In the genomic region with DNA sequence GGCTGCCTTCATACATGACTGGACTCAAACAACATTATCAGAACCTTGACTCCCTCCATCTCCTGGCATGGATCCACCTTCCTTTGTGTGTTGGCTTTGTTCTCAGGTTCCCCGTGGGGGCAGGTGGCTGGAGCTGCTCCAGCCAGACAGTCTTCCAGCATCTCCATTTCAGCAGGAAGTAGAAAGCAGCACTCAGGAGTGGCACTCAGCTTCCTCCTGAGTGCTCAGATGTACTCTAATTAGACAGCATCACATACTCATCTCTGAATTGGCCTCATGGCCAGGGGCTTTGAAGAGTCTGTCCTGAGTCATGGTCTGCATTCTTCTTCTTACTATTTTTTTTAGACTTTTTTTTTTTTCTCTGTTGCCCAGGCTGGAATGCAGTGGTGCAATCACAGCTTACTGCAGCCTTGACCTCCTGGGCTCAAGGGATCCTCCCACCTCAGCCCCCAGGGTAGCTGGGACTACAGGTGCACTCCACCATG, we compare ENCODE assay signal across 10 cellular contexts. TPM values are rescaled to one million over a fixed set of nuclear protein-coding genes. Genes with fewer than 3 reads are reported as not detected.
A peak's percentile ranks its signal among the peaks of the same experiment; 100 is the strongest.
DNase-seq lines count a peak whose midpoint lies in the region; ATAC-seq and TF ChIP-seq lines count a peak whose summit lies in the region.
"Had no signal": no experiment of that assay in that cellular context is flagged by ENCODE, and none has a peak within 500 bp of the region (broad histone marks: within the 10 kb centered on the region; RNA-seq: fewer than 3 reads in every experiment).

No MANE protein-coding gene starts in this region.

- peaks cover 8% of the 10 kb centered on the region for H3K9me3 Mint-ChIP-seq in activated T-cell treated with anti-CD3 and anti-CD28 coated beads, Interleukin-2, amount 50 U/mL, for 24 hours
- no peaks in the 10 kb centered on the region for H3K9me3 Mint-ChIP-seq in stimulated activated effector memory CD8-positive, alpha-beta T cell treated with anti-CD3 and anti-CD28 coated beads, Interleukin-12 subunit alpha, Interleukin-12 subunit beta, amount 100 ng/mL, for 72 hours

- POLR2A ChIA-PET in GM10248 (lab: Yijun Ruan, JAX) = no interaction called here

- no peak for TF ChIP-seq CTCF in GM10248 (IDR thresholded peaks at IDR 0.05; ENCODE audit: control extremely low read depth, extremely low read depth, low read depth, missing control alignments)

- H3K4me1 Mint-ChIP-seq in activated T-cell treated with anti-CD3 and anti-CD28 coated beads, Interleukin-2, amount 50 U/mL, for 24 hours (ENCODE audit: low read depth) = peaks cover 24% of the 10 kb centered on the region
- H3K4me1 Mint-ChIP-seq in stimulated activated effector memory CD8-positive, alpha-beta T cell treated with anti-CD3 and anti-CD28 coated beads, Interleukin-12 subunit alpha, Interleukin-12 subunit beta, amount 100 ng/mL, for 72 hours = peaks cover 21% of the 10 kb centered on the region

- H3K36me3 Mint-ChIP-seq in activated T-cell treated with anti-CD3 and anti-CD28 coated beads, Interleukin-2, amount 50 U/mL, for 24 hours (ENCODE audit: low read depth) = no peaks in the 10 kb centered on the region
- H3K36me3 Mint-ChIP-seq in stimulated activated effector memory CD8-positive, alpha-beta T cell treated with anti-CD3 and anti-CD28 coated beads, Interleukin-12 subunit alpha, Interleukin-12 subunit beta, amount 100 ng/mL, for 72 hours = no peaks in the 10 kb centered on the region
- H3K36me3 Mint-ChIP-seq: CD14-positive monocyte had no signal

- CTCF ChIA-PET in GM10248 (lab: Yijun Ruan, JAX) = interaction anchor here (0.9 kb wide), 1 partner anchor 9 kb away, joined by 3 read pairs; no protein-coding TSS in a partner anchor

- peak overlapping the region; percentile 91 for H3K27ac Mint-ChIP-seq in activated T-cell treated with anti-CD3 and anti-CD28 coated beads, Interleukin-2, amount 50 U/mL, for 24 hours
- peak overlapping the region; percentile 74 for H3K27ac Mint-ChIP-seq in stimulated activated effector memory CD8-positive, alpha-beta T cell treated with anti-CD3 and anti-CD28 coated beads, Interleukin-12 subunit alpha, Interleukin-12 subunit beta, amount 100 ng/mL, for 72 hours

- H3K4me3 Mint-ChIP-seq in activated T-cell treated with anti-CD3 and anti-CD28 coated beads, Interleukin-2, amount 50 U/mL, for 24 hours = no peak overlapping the region
- H3K4me3 Mint-ChIP-seq in stimulated activated effector memory CD8-positive, alpha-beta T cell treated with anti-CD3 and anti-CD28 coated beads, Interleukin-12 subunit alpha, Interleukin-12 subunit beta, amount 100 ng/mL, for 72 hours = no peak overlapping the region
- H3K4me3 Mint-ChIP-seq: CD14-positive monocyte had no signal

- H3K27me3 Mint-ChIP-seq in activated T-cell treated with anti-CD3 and anti-CD28 coated beads, Interleukin-2, amount 50 U/mL, for 24 hours = no peaks in the 10 kb centered on the region

- ATAC-seq in stimulated activated effector memory CD8-positive, alpha-beta T cell treated with anti-CD3 and anti-CD28 coated beads, Interleukin-12 subunit alpha, Interleukin-12 subunit beta, amount 100 ng/mL, for 72 hours = peak; percentile 70
- no peak for ATAC-seq in GM18517 (IDR thresholded peaks at IDR 0.05; ENCODE audit: unreplicated experiment)

- DNase-seq in activated T-cell treated with anti-CD3 and anti-CD28 coated beads, Interleukin-2, amount 50 U/mL, for 24 hours = no peak
- DNase-seq in activated T-cell treated with anti-CD3 and anti-CD28 coated beads, Interleukin-2, amount 50 U/mL, for 48 hours = no peak
- DNase-seq in NCI-H2227 treated with DMSO at 0.1 percent for 48 hours (lab: John Stamatoyannopoulos, UW) = peak; percentile 90
- DNase-seq in dermis blood vessel endothelial cell = peak; percentile 32
- DNase-seq in stimulated activated effector memory CD8-positive, alpha-beta T cell treated with anti-CD3 and anti-CD28 coated beads, Interleukin-12 subunit alpha, Interleukin-12 subunit beta, amount 100 ng/mL, for 72 hours (ENCODE audit: low spot score in 2 of 2) = no peak
- no peak for DNase-seq in GM10248 (ENCODE audit: extremely low spot score)
- DNase-seq in hypothalamus (lab: John Stamatoyannopoulos, UW) = no peak

RNA-seq across cellular contexts. Expression of gene OVAAL, which starts 27.9 kb away (rescaled TPM):
- not detected in 2 replicates for total RNA-seq in dermis blood vessel endothelial cell
- total RNA-seq: SJSA1 had no signal

RNA-seq across cellular contexts. Expression of gene XPR1, which starts 45.1 kb away (rescaled TPM):
- total RNA-seq in dermis blood vessel endothelial cell = 26.0 and 34.9 TPM in 2 replicates

Comparison
In these comparisons a context has a peak if more than half of its experiments do, and no peak if none do; other contexts are left out.
1. DNase-seq: peak in NCI-H2227 treated with DMSO at 0.1 percent for 48 hours (single experiment) and dermis blood vessel endothelial cell (single experiment); none in activated T-cell treated with anti-CD3 and anti-CD28 coated beads, Interleukin-2, amount 50 U/mL, for 24 hours (single experiment), activated T-cell treated with anti-CD3 and anti-CD28 coated beads, Interleukin-2, amount 50 U/mL, for 48 hours (0 of 2), stimulated activated effector memory CD8-positive, alpha-beta T cell treated with anti-CD3 and anti-CD28 coated beads, Interleukin-12 subunit alpha, Interleukin-12 subunit beta, amount 100 ng/mL, for 72 hours (0 of 2), GM10248 (single experiment) and hypothalamus (0 of 51).